20 cellular contexts compared by ENCODE assay signal in the genomic region with DNA sequence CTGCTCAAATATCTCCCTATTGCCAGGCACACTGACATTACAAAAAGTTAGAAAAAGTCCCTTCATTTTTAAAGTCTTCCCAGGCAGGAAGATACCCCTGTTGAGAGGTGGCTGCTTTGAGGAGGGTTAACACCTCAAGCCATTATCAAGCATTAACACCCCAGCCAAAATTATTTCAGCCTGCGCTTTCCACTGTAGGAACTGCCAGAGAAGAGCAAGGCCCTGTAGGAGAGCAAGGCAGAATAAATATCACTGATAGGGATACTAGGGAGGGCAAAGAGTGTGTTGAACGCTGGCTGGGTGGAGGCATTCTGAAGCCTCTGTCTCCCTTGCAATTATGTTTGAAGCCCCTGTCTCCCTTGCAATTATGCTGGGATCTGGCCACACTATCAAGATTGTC.
DNase-seq lines count a peak whose midpoint lies in the region; ATAC-seq and TF ChIP-seq lines count a peak whose summit lies in the region.
"Had no signal": no experiment of that assay in that cellular context is flagged by ENCODE, and none has a peak within 500 bp of the region (broad histone marks: within the 10 kb centered on the region; RNA-seq: fewer than 3 reads in every experiment).

No MANE protein-coding gene starts in this region.

- H3K27ac ChIP-seq in right atrium auricular region (no peak overlapping the region), GM23338 (ENCODE audit: low read depth) (no peak overlapping the region), mesendoderm (ENCODE audit: low read depth, low read length) (no peak overlapping the region)
- H3K27ac ChIP-seq: 22Rv1; A549; BLaER1 treated with 17β-estradiol and CSF1 and Interleukin-3, amounts not matched to agents 10 nM and 100 nM; C4-2B had no signal

- H2BK15ac ChIP-seq in mesendoderm (replicated peaks; ENCODE audit: low read depth): no peak overlapping the region

- H3K56ac ChIP-seq in mesendoderm (ENCODE audit: low read length): no peak overlapping the region

- H3K79me2 ChIP-seq in GM23338 (replicated peaks; ENCODE audit: insufficient read depth) (no peaks in the 10 kb centered on the region), mesendoderm (ENCODE audit: control insufficient read depth, insufficient read depth, low read length) (no peaks in the 10 kb centered on the region)

- ATAC-seq in left cardiac atrium (peak; percentile 58 to 68), GM23338 (no peak)
- ATAC-seq: A549; CD8-positive, alpha-beta T cell had no signal

- TF ChIP-seq CTCF in right atrium auricular region (IDR thresholded peaks at IDR 0.05) (no peak), GM23338 (conservative IDR thresholded peaks at IDR 0.05; ENCODE audit: low read depth in 2 of 2) (no peak)

- WGBS in mesendoderm (ENCODE audit: extremely low coverage, insufficient coverage, low lambda C conversion rate): no CpG with 5 or more reads among the region's 2 CpGs

- H2BK5ac ChIP-seq in mesendoderm (ENCODE audit: low read length): no peak overlapping the region

- H3K79me1 ChIP-seq in mesendoderm (ENCODE audit: low read length): no peaks in the 10 kb centered on the region

- H4K5ac ChIP-seq in mesendoderm (ENCODE audit: low read length): no peak overlapping the region

- no peak overlapping the region for H2AK5ac ChIP-seq in mesendoderm (ENCODE audit: low read length)

- H4K8ac ChIP-seq in mesendoderm (ENCODE audit: low read depth, low read length): no peak overlapping the region

- H3K4me2 ChIP-seq in GM23338: no peak overlapping the region
- no peak overlapping the region for H3K4me2 ChIP-seq in mesendoderm (ENCODE audit: low read length)
- H3K4me2 ChIP-seq: A549; BLaER1 treated with 17β-estradiol and CSF1 and Interleukin-3, amounts not matched to agents 10 nM and 100 nM had no signal

- no peaks in the 10 kb centered on the region for H3K27me3 Mint-ChIP-seq in GM23338 (ENCODE audit: insufficient read depth, low read depth, poor library complexity)
- H3K27me3 Mint-ChIP-seq: B cell; CD4-positive, alpha-beta T cell had no signal

- H3K4ac ChIP-seq in mesendoderm (ENCODE audit: low read depth, low read length): no peak overlapping the region

- no peak overlapping the region for H3K23ac ChIP-seq in mesendoderm (ENCODE audit: low read length)

- no peak overlapping the region for H3K4me3 ChIP-seq in right atrium auricular region
- H3K4me3 ChIP-seq in GM23338: no peak overlapping the region
- H3K4me3 ChIP-seq in mesendoderm (ENCODE audit: low read length): no peak overlapping the region
- H3K4me3 ChIP-seq: A549; BLaER1 treated with 17β-estradiol and CSF1 and Interleukin-3, amounts not matched to agents 10 nM and 100 nM had no signal

- no peak overlapping the region for H3K18ac ChIP-seq in mesendoderm (ENCODE audit: low read length)

- DNase-seq in left cardiac atrium (no peak), right atrium auricular region (ENCODE audit: low spot score) (no peak), GM23338 (ENCODE audit: low spot score) (no peak), iPS-NIHi7 (ENCODE audit: extremely low spot score) (peak; percentile 13), mesendoderm (peak; percentile 74), UCSD-AML1 (lab: John Stamatoyannopoulos, UW; ENCODE audit: unreplicated experiment) (no peak)
- DNase-seq in activated CD4-positive, alpha-beta T cell treated with anti-CD3 and anti-CD28 coated beads, Interleukin-2, amount 50 U/mL, for 48 hours: no peak
- no peak for DNase-seq in activated CD4-positive, alpha-beta T cell treated with anti-CD3 and anti-CD28 coated beads for 48 hours
- DNase-seq: AML-193; Caco-2; Calu3; CD4-positive, alpha-beta T cell; CD8-positive, alpha-beta T cell; DMS79 treated with DMSO at 0.1 percent for 48 hours; GF-D8 had no signal

- H2BK120ac ChIP-seq in mesendoderm (ENCODE audit: low read depth, low read length): no peak overlapping the region

- H3K9me2 ChIP-seq in GM23338 (ENCODE audit: insufficient read depth): peaks cover 4% of the 10 kb centered on the region

- no peak overlapping the region for H3K27ac Mint-ChIP-seq in GM23338
- H3K27ac Mint-ChIP-seq: B cell; CD4-positive, alpha-beta T cell; CD8-positive, alpha-beta T cell had no signal

- intact Hi-C loops in left cardiac atrium (cut with DNase I): no loop called here

- no peaks in the 10 kb centered on the region for H3K9me3 Mint-ChIP-seq in GM23338
- H3K9me3 Mint-ChIP-seq: CD8-positive, alpha-beta T cell had no signal

- H3K36me3 Mint-ChIP-seq in GM23338 (ENCODE audit: low read depth): no peaks in the 10 kb centered on the region
- H3K36me3 Mint-ChIP-seq: CD8-positive, alpha-beta T cell had no signal

- H3K4me1 ChIP-seq in right atrium auricular region (no peaks in the 10 kb centered on the region), GM23338 (ENCODE audit: insufficient read depth) (peaks cover 10% of the 10 kb centered on the region; the same call in 1 of the 2 replicates), mesendoderm (ENCODE audit: control insufficient read depth, low read depth, low read length) (no peaks in the 10 kb centered on the region)
- H3K4me1 ChIP-seq: A549; BLaER1 treated with 17β-estradiol and CSF1 and Interleukin-3, amounts not matched to agents 10 nM and 100 nM; Caco-2 had no signal

- no peak overlapping the region for H3K9ac ChIP-seq in mesendoderm (ENCODE audit: low read length)
- H3K9ac ChIP-seq: BLaER1 treated with 17β-estradiol and CSF1 and Interleukin-3, amounts not matched to agents 10 nM and 100 nM had no signal

- H3K36me3 ChIP-seq in right atrium auricular region (no peaks in the 10 kb centered on the region), GM23338 (ENCODE audit: insufficient read depth) (no peaks in the 10 kb centered on the region), mesendoderm (ENCODE audit: control insufficient read depth, insufficient read depth, low read length) (no peaks in the 10 kb centered on the region)
- H3K36me3 ChIP-seq: BLaER1 treated with 17β-estradiol and CSF1 and Interleukin-3, amounts not matched to agents 10 nM and 100 nM had no signal

- no peaks in the 10 kb centered on the region for H3K9me3 ChIP-seq in right atrium auricular region
- H3K9me3 ChIP-seq: A549, Caco-2 had no signal

- H3K27me3 ChIP-seq in right atrium auricular region (no peaks in the 10 kb centered on the region), GM23338 (ENCODE audit: insufficient read depth) (no peaks in the 10 kb centered on the region), mesendoderm (ENCODE audit: insufficient read depth, low read length, poor library complexity) (no peaks in the 10 kb centered on the region)
- H3K27me3 ChIP-seq: BLaER1 treated with 17β-estradiol and CSF1 and Interleukin-3, amounts not matched to agents 10 nM and 100 nM had no signal

- no peaks in the 10 kb centered on the region for H4K20me1 ChIP-seq in GM23338 (replicated peaks; ENCODE audit: insufficient read depth)
- H4K20me1 ChIP-seq: BLaER1 treated with 17β-estradiol and CSF1 and Interleukin-3, amounts not matched to agents 10 nM and 100 nM had no signal

- H2AFZ ChIP-seq in GM23338: 0 out of 2 replicates have a peak overlapping the region, but pooled peaks have one; percentile 60

- no peak overlapping the region for H3K4me3 Mint-ChIP-seq in GM23338
- H3K4me3 Mint-ChIP-seq: B cell; CD4-positive, alpha-beta T cell; CD8-positive, alpha-beta T cell had no signal

- no peaks in the 10 kb centered on the region for H3F3A ChIP-seq in GM23338 (replicated peaks; ENCODE audit: low read depth)

- H3K4me1 Mint-ChIP-seq in GM23338: no peaks in the 10 kb centered on the region
- H3K4me1 Mint-ChIP-seq: B cell had no signal

TF ChIP-seq in GM23338, 12 proteins besides CTCF, POLR2A, EP300 and RAD21:
- no peak for TF ChIP-seq ZNF114 (CRISPR knock-in tag; IDR thresholded peaks at IDR 0.05)

Comparison
In these comparisons a context has a peak if more than half of its experiments do, and no peak if none do; other contexts are left out.
1. DNase-seq: peak in iPS-NIHi7 (single experiment) and mesendoderm (single experiment); none in left cardiac atrium (single experiment), right atrium auricular region (single experiment), GM23338 (single experiment), activated CD4-positive, alpha-beta T cell treated with anti-CD3 and anti-CD28 coated beads, Interleukin-2, amount 50 U/mL, for 48 hours (0 of 2), activated CD4-positive, alpha-beta T cell treated with anti-CD3 and anti-CD28 coated beads for 48 hours (single experiment) and UCSD-AML1 (single experiment).